Comparison of ENCODE assay signal across 13 cellular contexts in the genomic region with DNA sequence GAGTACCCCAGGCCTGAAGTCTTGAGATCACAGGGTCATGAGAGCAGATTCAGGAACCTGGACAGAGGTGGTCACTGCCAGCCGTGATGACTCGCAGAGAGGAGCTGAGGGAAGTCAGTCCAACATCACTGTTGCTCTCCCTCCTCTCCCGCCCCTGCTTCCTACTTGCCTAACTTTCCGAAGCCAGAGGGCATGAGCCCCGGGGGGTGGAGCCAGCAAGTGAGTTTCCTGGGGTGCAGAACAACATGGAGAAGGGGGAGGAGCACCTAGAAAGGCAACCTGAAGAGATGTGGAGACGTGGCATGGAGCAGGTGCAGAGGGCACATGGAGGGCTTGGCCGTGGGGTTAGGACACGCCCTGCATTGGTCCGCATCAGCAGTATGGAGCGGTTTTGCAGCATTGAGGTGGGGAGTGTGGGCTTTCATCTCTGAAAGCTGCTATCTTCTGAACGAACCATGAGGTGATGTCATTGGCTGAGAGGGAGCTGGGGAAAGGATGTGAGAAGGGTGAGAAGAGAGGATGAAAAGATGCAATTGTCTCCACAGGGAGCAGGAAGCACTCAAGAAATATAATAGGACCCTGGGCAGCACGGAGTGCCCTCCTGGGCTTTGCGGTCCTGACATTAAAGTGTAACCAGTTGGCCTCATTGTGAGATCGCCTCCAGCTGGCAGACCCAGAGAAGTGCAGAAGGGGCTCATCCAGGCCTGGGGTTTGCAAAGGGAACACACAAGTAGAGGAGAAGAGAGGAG. TPM values are rescaled to one million over a fixed set of nuclear protein-coding genes. Genes with fewer than 3 reads are reported as not detected.
DNase-seq lines count a peak whose midpoint lies in the region; ATAC-seq, FAIRE-seq and TF ChIP-seq lines count a peak whose summit lies in the region.
"Had no signal": no experiment of that assay in that cellular context is flagged by ENCODE, and none has a peak within 500 bp of the region (broad histone marks: within the 10 kb centered on the region; RNA-seq: fewer than 3 reads in every experiment).

No MANE protein-coding gene starts in this region.

- no peaks in the 10 kb centered on the region for H3K9me3 ChIP-seq in keratinocyte (ENCODE audit: control insufficient read depth, low read depth, low read length)
- H3K9me3 ChIP-seq: neutrophil, stomach had no signal

- H3K27ac ChIP-seq in VCaP (no peak overlapping the region), keratinocyte (ENCODE audit: control insufficient read depth, insufficient read depth, low read length) (no peak overlapping the region)
- H3K27ac ChIP-seq: neutrophil, SK-N-MC, stomach had no signal

- DNase-seq in GM06990 (ENCODE audit: extremely low read depth, insufficient read length) (no peak), HEK293T (ENCODE audit: extremely low spot score) (peak; percentile 31), keratinocyte (ENCODE audit: low read depth, low spot score) (no peak), SW480 (ENCODE audit: low spot score) (no peak), epidermal melanocyte (ENCODE audit: insufficient read length, low spot score) (no peak)
- DNase-seq: activated CD8-positive, alpha-beta memory T cell treated with anti-CD3 and anti-CD28 coated beads for 24 hours; islet precursor cell; NCI-H2081; stomach had no signal

- H4K20me1 ChIP-seq in keratinocyte (ENCODE audit: control insufficient read depth, extremely low read depth, insufficient read depth, low read length), result no peaks in the 10 kb centered on the region

- H3K36me3 ChIP-seq in GM06990 (ENCODE audit: control insufficient read depth, insufficient read depth, low read length) (no peaks in the 10 kb centered on the region), keratinocyte (ENCODE audit: control insufficient read depth in 2 of 2, extremely low read depth in 1 of 2, insufficient read depth in 2 of 2, low read length in 2 of 2) (no peaks in the 10 kb centered on the region)
- H3K36me3 ChIP-seq: neutrophil had no signal

- CTCF ChIA-PET in HEK293T (lab: Yijun Ruan, JAX), result interaction anchor here (1.1 kb wide), 1 partner anchor 19 kb away, joined by 4 read pairs; no protein-coding TSS in a partner anchor

- H3K27me3 ChIP-seq in GM06990 (replicated peaks; ENCODE audit: control insufficient read depth, insufficient read depth, low read length), result no peaks in the 10 kb centered on the region
- H3K27me3 ChIP-seq in keratinocyte (ENCODE audit: control insufficient read depth, extremely low read depth, insufficient read depth, low read length), result peaks cover 4% of the 10 kb centered on the region
- H3K27me3 ChIP-seq: neutrophil, stomach had no signal

- H3K4me2 ChIP-seq in keratinocyte (ENCODE audit: control insufficient read depth, extremely low read depth, insufficient read depth, low read depth, low read length), result no peak overlapping the region

- no peaks in the 10 kb centered on the region for H3K79me2 ChIP-seq in keratinocyte (ENCODE audit: control insufficient read depth, insufficient read depth, low read length)

- H3K4me1 ChIP-seq in keratinocyte (ENCODE audit: control insufficient read depth, extremely low read depth, insufficient read depth, low read length), result no peaks in the 10 kb centered on the region
- H3K4me1 ChIP-seq: stomach had no signal

- H3K9me1 ChIP-seq in keratinocyte (ENCODE audit: control insufficient read depth, extremely low read depth, insufficient read depth, low read length), result no peaks in the 10 kb centered on the region

- H3K9ac ChIP-seq in keratinocyte (ENCODE audit: control insufficient read depth, extremely low read depth, insufficient read depth, low read length), result no peak overlapping the region

- FAIRE-seq in keratinocyte (lab: Jason Lieb, UNC), result no peak

- no peak overlapping the region for H3K4me3 ChIP-seq in GM06990 (replicated peaks; ENCODE audit: low read depth, low read length)
- H3K4me3 ChIP-seq in keratinocyte (ENCODE audit: control insufficient read depth in 2 of 3, extremely low read depth in 1 of 3, insufficient read depth in 2 of 3, low read depth in 1 of 3, low read length in 3 of 3), result no peak overlapping the region
- H3K4me3 ChIP-seq: SK-N-MC, stomach had no signal

- POLR2A ChIA-PET in HEK293T (lab: Yijun Ruan, JAX), result no interaction called here

- H2AFZ ChIP-seq in keratinocyte (ENCODE audit: control insufficient read depth, low read length), result no peak overlapping the region

- TF ChIP-seq CTCF in GM06990 (IDR thresholded peaks at IDR 0.05; ENCODE audit: insufficient read depth, low read length, poor library complexity, severe bottlenecking), result peak; percentile 41
- TF ChIP-seq CTCF in VCaP (conservative IDR thresholded peaks at IDR 0.05), result peak; percentile 26; the same call in 1 of the 2 replicates
- peak in 2 of 3 experiments; percentile 14 to 29 for TF ChIP-seq CTCF in keratinocyte (optimal IDR thresholded peaks at IDR 0.05 in 1 of 3, IDR thresholded peaks at IDR 0.05 in 1 of 3, conservative IDR thresholded peaks at IDR 0.05 in 1 of 3; ENCODE audit: extremely low read depth in 1 of 3, insufficient read depth in 2 of 3, low read length in 3 of 3)

- no peak for ATAC-seq in GM19455 (IDR thresholded peaks at IDR 0.05; ENCODE audit: unreplicated experiment)

- dilution Hi-C loops in keratinocyte (cut with MboI; ENCODE audit: extremely low pct_ligation_motif_present, low sequenced_read_pairs), result no loop called here

TF ChIP-seq in HEK293T, 16 proteins besides CTCF, POLR2A, EP300 and RAD21:
- TF ChIP-seq FOXA1 (IDR thresholded peaks at IDR 0.05) (no peak), CTBP1 (IDR thresholded peaks at IDR 0.05; ENCODE audit: borderline replicate concordance) (no peak)

RNA-seq across cellular contexts. Expression of a gene that starts 25.0 kb away (rescaled TPM):
- polyA plus RNA-seq in keratinocyte, result not detected in 3 replicates
- not detected for polyA plus RNA-seq in keratinocyte (2011; ENCODE audit: low read depth)
- polyA plus RNA-seq in keratinocyte (2011; cell fraction: cytosol; rRNA removed), result not detected in 2 replicates
- polyA plus RNA-seq in keratinocyte (2011; cell fraction: nucleus; rRNA removed), result not detected in 2 replicates
- polyA plus RNA-seq in keratinocyte (2012; ENCODE audit: low replicate concordance), result 0.07 TPM in 1 of 2 replicates, not detected in the other
- not detected in 3 replicates for polyA minus RNA-seq in keratinocyte
- polyA minus RNA-seq in keratinocyte (2011; cell fraction: cytosol; rRNA and poly(A)+ RNA removed), result not detected
- not detected in 2 replicates for polyA minus RNA-seq in keratinocyte (2011; cell fraction: nucleus; rRNA and poly(A)+ RNA removed)

RNA-seq across cellular contexts. Expression of a gene that starts 38.9 kb away (rescaled TPM):
- 2.1 to 4.3 TPM (median 2.9 TPM) in 3 replicates for polyA plus RNA-seq in keratinocyte
- polyA plus RNA-seq in keratinocyte (2011; ENCODE audit: low read depth), result 1.6 TPM
- polyA plus RNA-seq in keratinocyte (2011; cell fraction: cytosol; rRNA removed), result 2.1 and 2.8 TPM in 2 replicates
- polyA plus RNA-seq in keratinocyte (2011; cell fraction: nucleus; rRNA removed), result 7.5 and 7.6 TPM in 2 replicates
- polyA plus RNA-seq in keratinocyte (2012; ENCODE audit: low replicate concordance), result 4.0 TPM in 2 replicates
- polyA minus RNA-seq in keratinocyte, result 3.3 to 6.3 TPM (median 5.5 TPM) in 3 replicates
- 3.8 TPM for polyA minus RNA-seq in keratinocyte (2011; cell fraction: cytosol; rRNA and poly(A)+ RNA removed)
- 3.8 and 8.3 TPM in 2 replicates for polyA minus RNA-seq in keratinocyte (2011; cell fraction: nucleus; rRNA and poly(A)+ RNA removed)
